Comparison of ENCODE assay signal across 8 cellular contexts in genomic region chr9:89375181-89375760, GRCh38. TPM values are rescaled to one million over a fixed set of nuclear protein-coding genes. Genes with fewer than 3 reads are reported as not detected.
DNase-seq lines count a peak whose midpoint lies in the region; ATAC-seq, FAIRE-seq and TF ChIP-seq lines count a peak whose summit lies in the region.

No MANE protein-coding gene starts in this region.

- H4K20me1 ChIP-seq in mammary epithelial cell (ENCODE audit: insufficient read depth, low read length), result no peaks in the 10 kb centered on the region

- intact Hi-C loops in mammary epithelial cell (cut with micrococcal nuclease), result loop anchor here (1.0 kb wide), 1 partner anchor 174 kb away; no protein-coding TSS in a partner anchor

- H3K4me1 Mint-ChIP-seq in activated naive CD8-positive, alpha-beta T cell treated with anti-CD3 and anti-CD28 coated beads, Interleukin-2, amount 50 U/mL, for 24 hours, result peaks cover 44% of the 10 kb centered on the region

- ATAC-seq in GM19455 (IDR thresholded peaks at IDR 0.05; ENCODE audit: unreplicated experiment), result peak; percentile 61
- ATAC-seq in activated naive CD8-positive, alpha-beta T cell treated with anti-CD3 and anti-CD28 coated beads, Interleukin-2, amount 50 U/mL, for 24 hours, result peak; percentile 15

- 76% methylated on average over 8 of the region's 8 CpGs for WGBS in mammary epithelial cell (ENCODE audit: low coverage, missing lambda C conversion rate)

- H3K27me3 ChIP-seq in mammary epithelial cell (ENCODE audit: insufficient read depth, low read length), result no peaks in the 10 kb centered on the region

- H3K9me3 ChIP-seq in mammary epithelial cell (replicated peaks; ENCODE audit: insufficient read depth, low read length), result no peaks in the 10 kb centered on the region

- no peak overlapping the region for H3K27ac ChIP-seq in mammary epithelial cell (ENCODE audit: insufficient read depth, low read depth, low read length)

- H3K36me3 ChIP-seq in mammary epithelial cell (ENCODE audit: insufficient read depth, low read length), result no peaks in the 10 kb centered on the region

- TF ChIP-seq RAD21 in Ishikawa (IDR thresholded peaks at IDR 0.05; ENCODE audit: low read depth), result peak; percentile 10; the same call in 1 of the 2 replicates

- in situ Hi-C loops in G401 (cut with HindIII; ENCODE audit: low sequenced_read_pairs) (no loop called here), mammary epithelial cell (cut with MboI; ENCODE audit: low sequenced_read_pairs in 2 of 2) (no loop called here)

- TF ChIP-seq EP300 in Ishikawa (IDR thresholded peaks at IDR 0.05; ENCODE audit: borderline replicate concordance), result no peak

- peak overlapping the region; percentile 78 for H3K27ac Mint-ChIP-seq in activated naive CD8-positive, alpha-beta T cell treated with anti-CD3 and anti-CD28 coated beads, Interleukin-2, amount 50 U/mL, for 24 hours

- no peaks in the 10 kb centered on the region for H3K27me3 Mint-ChIP-seq in activated naive CD8-positive, alpha-beta T cell treated with anti-CD3 and anti-CD28 coated beads, Interleukin-2, amount 50 U/mL, for 24 hours

- no peak overlapping the region for H2AFZ ChIP-seq in mammary epithelial cell (ENCODE audit: low read depth, low read length)

- DNase-seq in G401 (ENCODE audit: low spot score) (peak; percentile 53), renal cortical epithelial cell (ENCODE audit: low read depth) (peak; percentile 45), D721Med (ENCODE audit: insufficient read length, low spot score) (no peak), mammary epithelial cell (no peak)
- DNase-seq in activated naive CD8-positive, alpha-beta T cell treated with anti-CD3 and anti-CD28 coated beads, Interleukin-2, amount 50 U/mL, for 24 hours, result no peak
- no peak for DNase-seq in activated CD4-positive, CD25-positive, alpha-beta regulatory T cell treated with anti-CD3 and anti-CD28 coated beads, Interleukin-2, amount 50 U/mL, for 72 hours

- no peak overlapping the region for H3K4me3 Mint-ChIP-seq in activated naive CD8-positive, alpha-beta T cell treated with anti-CD3 and anti-CD28 coated beads, Interleukin-2, amount 50 U/mL, for 24 hours

- no peak overlapping the region for H3K4me2 ChIP-seq in mammary epithelial cell (ENCODE audit: insufficient read depth, low read depth, low read length)

- TF ChIP-seq CTCF in D721Med (IDR thresholded peaks at IDR 0.05; ENCODE audit: insufficient read depth, missing control alignments) (no peak), mammary epithelial cell (conservative IDR thresholded peaks at IDR 0.05 in 1 of 2, IDR thresholded peaks at IDR 0.05 in 1 of 2; ENCODE audit: extremely low read depth in 1 of 2, insufficient read depth in 1 of 2, low read depth in 1 of 2, low read length in 2 of 2) (peak in 1 of 2 donors; percentile 24)

- dilution Hi-C loops in mammary epithelial cell (cut with HindIII; ENCODE audit: low sequenced_read_pairs), result no loop called here

- H3K36me3 Mint-ChIP-seq in activated naive CD8-positive, alpha-beta T cell treated with anti-CD3 and anti-CD28 coated beads, Interleukin-2, amount 50 U/mL, for 24 hours (ENCODE audit: low read depth), result peaks cover 35% of the 10 kb centered on the region

- no peak overlapping the region for H3K9ac ChIP-seq in mammary epithelial cell (ENCODE audit: insufficient read depth, low read length)

- H3K79me2 ChIP-seq in mammary epithelial cell (ENCODE audit: insufficient read depth, low read length), result no peaks in the 10 kb centered on the region

- no peak for FAIRE-seq in D721Med (lab: Jason Lieb, UNC)

- CTCF ChIA-PET in mammary epithelial cell (lab: Charles Lee; ENCODE audit: low non-redundant PET), result interaction anchor here (0.6 to 1.0 kb wide), 2 partner anchors 13 to 174 kb away, joined by 3 to 19 read pairs; no protein-coding TSS in a partner anchor

- peaks cover 3% of the 10 kb centered on the region for H3K4me1 ChIP-seq in mammary epithelial cell (ENCODE audit: insufficient read depth, low read length)

- H3K4me3 ChIP-seq in mammary epithelial cell (replicated peaks in 1 of 3; ENCODE audit: insufficient read depth in 1 of 3, low read depth in 2 of 3, low read length in 3 of 3), result no peak overlapping the region

- no TSS peak for BruUV-seq in mammary epithelial cell (replicated peaks; lab: Mats Ljungman, UMichigan)

- no peaks in the 10 kb centered on the region for H3K9me3 Mint-ChIP-seq in activated naive CD8-positive, alpha-beta T cell treated with anti-CD3 and anti-CD28 coated beads, Interleukin-2, amount 50 U/mL, for 24 hours

TF ChIP-seq in Ishikawa, 13 proteins besides CTCF, POLR2A, EP300 and RAD21:
- TF ChIP-seq FOXM1 (IDR thresholded peaks at IDR 0.05; ENCODE audit: borderline replicate concordance, low read depth), result no peak
- no peak for TF ChIP-seq ZBTB7A (IDR thresholded peaks at IDR 0.05; ENCODE audit: low read depth)
- no peak for TF ChIP-seq MAX (IDR thresholded peaks at IDR 0.05)
- TF ChIP-seq, protein P1, sequence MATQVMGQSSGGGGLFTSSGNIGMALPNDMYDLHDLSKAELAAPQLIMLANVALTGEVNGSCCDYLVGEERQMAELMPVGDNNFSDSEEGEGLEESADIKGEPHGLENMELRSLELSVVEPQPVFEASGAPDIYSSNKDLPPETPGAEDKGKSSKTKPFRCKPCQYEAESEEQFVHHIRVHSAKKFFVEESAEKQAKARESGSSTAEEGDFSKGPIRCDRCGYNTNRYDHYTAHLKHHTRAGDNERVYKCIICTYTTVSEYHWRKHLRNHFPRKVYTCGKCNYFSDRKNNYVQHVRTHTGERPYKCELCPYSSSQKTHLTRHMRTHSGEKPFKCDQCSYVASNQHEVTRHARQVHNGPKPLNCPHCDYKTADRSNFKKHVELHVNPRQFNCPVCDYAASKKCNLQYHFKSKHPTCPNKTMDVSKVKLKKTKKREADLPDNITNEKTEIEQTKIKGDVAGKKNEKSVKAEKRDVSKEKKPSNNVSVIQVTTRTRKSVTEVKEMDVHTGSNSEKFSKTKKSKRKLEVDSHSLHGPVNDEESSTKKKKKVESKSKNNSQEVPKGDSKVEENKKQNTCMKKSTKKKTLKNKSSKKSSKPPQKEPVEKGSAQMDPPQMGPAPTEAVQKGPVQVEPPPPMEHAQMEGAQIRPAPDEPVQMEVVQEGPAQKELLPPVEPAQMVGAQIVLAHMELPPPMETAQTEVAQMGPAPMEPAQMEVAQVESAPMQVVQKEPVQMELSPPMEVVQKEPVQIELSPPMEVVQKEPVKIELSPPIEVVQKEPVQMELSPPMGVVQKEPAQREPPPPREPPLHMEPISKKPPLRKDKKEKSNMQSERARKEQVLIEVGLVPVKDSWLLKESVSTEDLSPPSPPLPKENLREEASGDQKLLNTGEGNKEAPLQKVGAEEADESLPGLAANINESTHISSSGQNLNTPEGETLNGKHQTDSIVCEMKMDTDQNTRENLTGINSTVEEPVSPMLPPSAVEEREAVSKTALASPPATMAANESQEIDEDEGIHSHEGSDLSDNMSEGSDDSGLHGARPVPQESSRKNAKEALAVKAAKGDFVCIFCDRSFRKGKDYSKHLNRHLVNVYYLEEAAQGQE (IDR thresholded peaks at IDR 0.05; ENCODE audit: low read depth), result no peak
- no peak for TF ChIP-seq TCF12 (IDR thresholded peaks at IDR 0.05; ENCODE audit: low read depth)

RNA-seq across cellular contexts. Expression of gene SECISBP2, which starts 57.0 kb away (rescaled TPM):
- total RNA-seq in G401 (2014; rRNA removed; shearing (Covaris generic)), result 16.9 and 38.8 TPM in 2 replicates
- total RNA-seq in renal cortical epithelial cell (23.8 and 41.0 TPM in 2 replicates), mammary epithelial cell (10 to 100 TPM; 24.5 to 26.5 TPM)
- polyA plus RNA-seq in mammary epithelial cell, result 12.8 TPM
- polyA minus RNA-seq in mammary epithelial cell, result 10.3 TPM

Comparison
In these comparisons a context has a peak if more than half of its experiments do, and no peak if none do; other contexts are left out.
1. DNase-seq: peak in G401 (single experiment) and renal cortical epithelial cell (single experiment); none in activated naive CD8-positive, alpha-beta T cell treated with anti-CD3 and anti-CD28 coated beads, Interleukin-2, amount 50 U/mL, for 24 hours (single experiment), activated CD4-positive, CD25-positive, alpha-beta regulatory T cell treated with anti-CD3 and anti-CD28 coated beads, Interleukin-2, amount 50 U/mL, for 72 hours (single experiment), D721Med (single experiment) and mammary epithelial cell (single experiment).